In genomic region chr12:78156751-78157150, GRCh38 we compare ENCODE assay signal across 1 cellular context.
TF ChIP-seq lines count a peak whose summit lies in the region.

No MANE protein-coding gene starts in this region.

TF ChIP-seq in A549, 52 proteins besides CTCF, POLR2A, EP300 and RAD21 (continued from another document):
- TF ChIP-seq, protein P1, sequence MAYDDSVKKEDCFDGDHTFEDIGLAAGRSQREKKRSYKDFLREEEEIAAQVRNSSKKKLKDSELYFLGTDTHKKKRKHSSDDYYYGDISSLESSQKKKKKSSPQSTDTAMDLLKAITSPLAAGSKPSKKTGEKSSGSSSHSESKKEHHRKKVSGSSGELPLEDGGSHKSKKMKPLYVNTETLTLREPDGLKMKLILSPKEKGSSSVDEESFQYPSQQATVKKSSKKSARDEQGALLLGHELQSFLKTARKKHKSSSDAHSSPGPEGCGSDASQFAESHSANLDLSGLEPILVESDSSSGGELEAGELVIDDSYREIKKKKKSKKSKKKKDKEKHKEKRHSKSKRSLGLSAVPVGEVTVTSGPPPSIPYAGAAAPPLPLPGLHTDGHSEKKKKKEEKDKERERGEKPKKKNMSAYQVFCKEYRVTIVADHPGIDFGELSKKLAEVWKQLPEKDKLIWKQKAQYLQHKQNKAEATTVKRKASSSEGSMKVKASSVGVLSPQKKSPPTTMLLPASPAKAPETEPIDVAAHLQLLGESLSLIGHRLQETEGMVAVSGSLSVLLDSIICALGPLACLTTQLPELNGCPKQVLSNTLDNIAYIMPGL (CRISPR knock-in tag; IDR thresholded peaks at IDR 0.05; ENCODE audit: borderline replicate concordance) = no peak
- TF ChIP-seq MAFK (IDR thresholded peaks at IDR 0.05; ENCODE audit: partially characterized antibody) (no peak), FOSB (CRISPR knock-in tag; IDR thresholded peaks at IDR 0.05) (no peak)
